In genomic region chr4:101035522-101035921, GRCh38 we compare ENCODE assay signal across 17 cellular contexts.
"Had no signal": no experiment of that assay in that cellular context is flagged by ENCODE, and none has a peak within 500 bp of the region (broad histone marks: within the 10 kb centered on the region; RNA-seq: fewer than 3 reads in every experiment).

No MANE protein-coding gene starts in this region.

- H3K4me1 ChIP-seq: sigmoid colon, testis had no signal

- DNase-seq: activated CD4-positive, alpha-beta T cell treated with anti-CD3 and anti-CD28 coated beads for 1 hour; activated CD4-positive, alpha-beta T cell treated with anti-CD3 and anti-CD28 coated beads, Interleukin-2, amount 50 U/mL, for 1 hour; activated CD8-positive, alpha-beta T cell treated with anti-CD3 and anti-CD28 coated beads, Interleukin-2, amount 10 ng/mL, durations not matched to agents 7 days and 5 days; activated naive CD4-positive, alpha-beta T cell treated with Interleukin-2 at 50 U/mL for 16 hours; activated T-cell treated with anti-CD3 and anti-CD28 coated beads, Interleukin-2, amount 50 U/mL, for 24 hours; amygdala; cortex of kidney; erythroblast; foreskin fibroblast; left ventricle myocardium inferior; sigmoid colon; stimulated activated CD4-positive, alpha-beta T cell treated with anti-CD3 and anti-CD28 coated beads, Interleukin-2, amount 100 ng/mL, for 48 hours; stimulated activated CD8-positive, alpha-beta memory T cell treated with anti-CD3 and anti-CD28 coated beads, Interleukin-4, amount 100 ng/mL, for 48 hours; stimulated activated naive CD4-positive, alpha-beta T cell; T-helper 9 cell; testis had no signal

- H3K9me3 Mint-ChIP-seq: activated T-cell treated with anti-CD3 and anti-CD28 coated beads, Interleukin-2, amount 50 U/mL, for 24 hours had no signal

- H3K9me3 ChIP-seq: left ventricle myocardium inferior, sigmoid colon, testis, upper lobe of left lung had no signal

- H3K27me3 ChIP-seq: sigmoid colon, testis, upper lobe of left lung had no signal

- H3K4me3 ChIP-seq: left ventricle myocardium inferior, sigmoid colon, testis, upper lobe of left lung had no signal

- ATAC-seq: activated CD8-positive, alpha-beta T cell treated with anti-CD3 and anti-CD28 coated beads, Interleukin-2, amount 10 ng/mL, durations not matched to agents 7 days and 5 days had no signal

- H3K27ac Mint-ChIP-seq: activated CD8-positive, alpha-beta T cell treated with anti-CD3 and anti-CD28 coated beads, Interleukin-2, amount 10 ng/mL, durations not matched to agents 7 days and 5 days; activated T-cell treated with anti-CD3 and anti-CD28 coated beads, Interleukin-2, amount 50 U/mL, for 24 hours had no signal

- H3K27ac ChIP-seq: left ventricle myocardium inferior, sigmoid colon, testis, upper lobe of left lung had no signal

- H3K27me3 Mint-ChIP-seq: activated T-cell treated with anti-CD3 and anti-CD28 coated beads, Interleukin-2, amount 50 U/mL, for 24 hours had no signal

- H3K4me3 Mint-ChIP-seq: activated CD8-positive, alpha-beta T cell treated with anti-CD3 and anti-CD28 coated beads, Interleukin-2, amount 10 ng/mL, durations not matched to agents 7 days and 5 days; activated T-cell treated with anti-CD3 and anti-CD28 coated beads, Interleukin-2, amount 50 U/mL, for 24 hours had no signal
